10 cellular contexts compared by ENCODE assay signal in the genomic region with DNA sequence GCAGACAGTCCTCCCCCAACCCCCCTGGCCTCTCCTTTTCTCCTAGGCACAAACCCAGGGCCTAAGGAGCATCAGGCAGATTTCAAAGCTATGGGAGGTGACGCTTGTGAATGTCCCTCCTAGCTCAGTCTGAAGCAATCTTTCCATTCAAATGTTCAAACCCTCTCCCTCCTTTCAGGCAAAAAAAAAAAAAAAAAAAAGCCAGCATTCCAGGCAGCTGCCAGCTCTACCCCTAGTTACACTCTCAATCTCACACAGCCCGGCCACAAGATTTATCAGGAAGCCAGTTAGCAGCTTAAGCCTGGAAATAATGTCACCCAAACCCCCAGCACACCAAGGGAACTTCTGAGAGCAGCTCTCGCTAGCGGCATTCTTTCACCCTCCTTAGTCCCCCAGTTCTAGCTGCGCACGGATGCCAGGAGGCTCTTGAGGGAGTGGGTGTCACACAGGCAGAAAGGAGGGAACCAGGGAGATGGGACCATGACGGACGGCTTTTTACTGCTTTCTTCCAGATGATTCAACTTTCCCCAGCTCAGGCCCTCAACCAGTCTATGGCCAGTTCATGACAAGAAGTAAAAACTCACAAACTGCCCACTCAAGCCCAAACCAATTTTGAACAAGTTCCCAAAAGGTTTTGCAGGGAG. TPM values are rescaled to one million over a fixed set of nuclear protein-coding genes. Genes with fewer than 3 reads are reported as not detected.
DNase-seq lines count a peak whose midpoint lies in the region; ATAC-seq and TF ChIP-seq lines count a peak whose summit lies in the region.
"Had no signal": no experiment of that assay in that cellular context is flagged by ENCODE, and none has a peak within 500 bp of the region (broad histone marks: within the 10 kb centered on the region; RNA-seq: fewer than 3 reads in every experiment).

No MANE protein-coding gene starts in this region.

- no peak overlapping the region for H3K4me3 Mint-ChIP-seq in stimulated activated naive CD8-positive, alpha-beta T cell treated with anti-CD3 and anti-CD28 coated beads, Interleukin-15, Interleukin-2, amounts not matched to agents 100 ng/mL and 50 ng/mL, for 24 hours

- DNase-seq in stimulated activated naive CD8-positive, alpha-beta T cell treated with anti-CD3 and anti-CD28 coated beads, Interleukin-15, Interleukin-2, amounts not matched to agents 100 U/mL and 50 U/mL, for 24 hours = no peak
- DNase-seq in caudate nucleus (lab: John Stamatoyannopoulos, UW) = no peak
- DNase-seq in myocyte (ENCODE audit: low read depth) = peak; percentile 78
- no peak for DNase-seq in vagina (ENCODE audit: extremely low spot score in 2 of 2)
- DNase-seq in NCI-H345 treated with DMSO at 0.1 percent for 48 hours (lab: John Stamatoyannopoulos, UW; ENCODE audit: unreplicated experiment) = no peak
- no peak for DNase-seq in BE2C
- DNase-seq in RPMI8226 = no peak
- DNase-seq: naive thymus-derived CD8-positive, alpha-beta T cell had no signal

- TF ChIP-seq CTCF in vagina (IDR thresholded peaks at IDR 0.05) = no peak
- TF ChIP-seq CTCF in BE2C (IDR thresholded peaks at IDR 0.05; ENCODE audit: low read depth, low read length) = no peak

- peaks cover 0 to 14% of the 10 kb centered on the region in 2 donors for H3K36me3 ChIP-seq in vagina
- H3K36me3 ChIP-seq in BE2C = peaks cover 35% of the 10 kb centered on the region

- H3K27me3 Mint-ChIP-seq in stimulated activated naive CD8-positive, alpha-beta T cell treated with anti-CD3 and anti-CD28 coated beads, Interleukin-15, Interleukin-2, amounts not matched to agents 100 ng/mL and 50 ng/mL, for 24 hours = no peaks in the 10 kb centered on the region
- H3K27me3 Mint-ChIP-seq: naive thymus-derived CD8-positive, alpha-beta T cell had no signal

- H3K9me3 ChIP-seq in vagina = no peaks in the 10 kb centered on the region
- no peaks in the 10 kb centered on the region for H3K9me3 ChIP-seq in BE2C

- no peak for TF ChIP-seq POLR2A in vagina (IDR thresholded peaks at IDR 0.05)

- no peaks in the 10 kb centered on the region for H3K9me3 Mint-ChIP-seq in stimulated activated naive CD8-positive, alpha-beta T cell treated with anti-CD3 and anti-CD28 coated beads, Interleukin-15, Interleukin-2, amounts not matched to agents 100 ng/mL and 50 ng/mL, for 24 hours
- H3K9me3 Mint-ChIP-seq: naive thymus-derived CD8-positive, alpha-beta T cell had no signal

- H3K4me3 ChIP-seq in vagina (no peak overlapping the region), BE2C (ENCODE audit: low read depth, low read length) (no peak overlapping the region)

- H3K27ac Mint-ChIP-seq in stimulated activated naive CD8-positive, alpha-beta T cell treated with anti-CD3 and anti-CD28 coated beads, Interleukin-15, Interleukin-2, amounts not matched to agents 100 ng/mL and 50 ng/mL, for 24 hours = peak overlapping the region; percentile 34

- ATAC-seq in stimulated activated naive CD8-positive, alpha-beta T cell treated with anti-CD3 and anti-CD28 coated beads, Interleukin-15, Interleukin-2, amounts not matched to agents 100 U/mL and 50 U/mL, for 24 hours = no peak
- ATAC-seq: naive thymus-derived CD8-positive, alpha-beta T cell; Panc1 had no signal

- H3K27ac ChIP-seq in caudate nucleus (ENCODE audit: low read depth, low read length) (peak overlapping the region; percentile 41), vagina (peak overlapping the region; percentile 50)

- H3K4me1 ChIP-seq in vagina = peaks cover 100% of the 10 kb centered on the region
- peaks cover 11% of the 10 kb centered on the region for H3K4me1 ChIP-seq in BE2C

- H3K27me3 ChIP-seq in vagina (no peaks in the 10 kb centered on the region), BE2C (no peaks in the 10 kb centered on the region)

- H3K36me3 Mint-ChIP-seq in stimulated activated naive CD8-positive, alpha-beta T cell treated with anti-CD3 and anti-CD28 coated beads, Interleukin-15, Interleukin-2, amounts not matched to agents 100 ng/mL and 50 ng/mL, for 24 hours (ENCODE audit: low read depth) = peaks cover 27% of the 10 kb centered on the region

- H3K4me1 Mint-ChIP-seq in stimulated activated naive CD8-positive, alpha-beta T cell treated with anti-CD3 and anti-CD28 coated beads, Interleukin-15, Interleukin-2, amounts not matched to agents 100 ng/mL and 50 ng/mL, for 24 hours (ENCODE audit: low read depth) = peaks cover 60% of the 10 kb centered on the region

- intact Hi-C loops in vagina (cut with DNase I) = loop anchor here (10.0 kb wide), 1 partner anchor 119 kb away; a partner anchor contains a TSS

RNA-seq across cellular contexts. Expression of a gene that starts 6.3 kb away (rescaled TPM):
- 179 and 258 TPM in 2 replicates for total RNA-seq in myocyte
- 164 TPM for polyA plus RNA-seq in myocyte (2012)
- total RNA-seq in vagina = 65.6 TPM
- 132 TPM for polyA plus RNA-seq in BE2C (2012; ENCODE audit: insufficient read depth, insufficient read length, low read depth)

RNA-seq across cellular contexts. Expression of a gene that starts 8.4 kb away (rescaled TPM):
- total RNA-seq in myocyte (3.1 TPM in 2 replicates), vagina (21.4 TPM)
- 3.3 TPM for polyA plus RNA-seq in myocyte (2012)
- polyA plus RNA-seq in BE2C (2012; ENCODE audit: insufficient read depth, insufficient read length, low read depth) = 12.6 TPM

RNA-seq across cellular contexts. Expression of a gene that starts 50.7 kb away (rescaled TPM):
- total RNA-seq in myocyte = 2.2 and 2.7 TPM in 2 replicates
- polyA plus RNA-seq in myocyte (2012) = 12.6 TPM
- total RNA-seq in vagina = 10.1 TPM
- 43.6 TPM for polyA plus RNA-seq in BE2C (2012; ENCODE audit: insufficient read depth, insufficient read length, low read depth)

RNA-seq across cellular contexts. Expression of a gene that starts 55.4 kb away (rescaled TPM):
- 3.1 and 4.5 TPM in 2 replicates for total RNA-seq in myocyte
- polyA plus RNA-seq in myocyte (2012) = 3.7 TPM
- 29.2 TPM for total RNA-seq in vagina
- polyA plus RNA-seq in BE2C (2012; ENCODE audit: insufficient read depth, insufficient read length, low read depth) = 1.5 TPM
